Comparison of ENCODE assay signal across 9 cellular contexts in the genomic region with DNA sequence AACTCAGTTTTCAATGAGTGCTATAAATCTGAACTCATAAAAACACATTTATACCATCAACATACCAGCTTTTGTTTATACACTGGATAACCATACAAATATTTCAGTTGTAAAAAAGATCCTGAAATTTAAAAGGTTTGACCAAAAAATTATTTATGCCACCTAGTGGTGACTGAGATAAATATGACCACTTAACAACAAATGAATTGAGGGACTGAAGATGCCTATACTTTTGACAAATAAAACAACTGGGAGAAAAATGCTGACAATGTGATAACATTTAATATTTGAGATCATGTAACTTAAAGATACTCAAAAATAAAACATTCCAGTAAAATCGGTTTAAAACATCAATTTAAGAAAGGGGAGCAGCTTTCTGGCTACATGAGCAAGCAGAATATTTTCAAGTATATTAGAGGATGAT. TPM values are rescaled to one million over a fixed set of nuclear protein-coding genes. Genes with fewer than 3 reads are reported as not detected.
DNase-seq lines count a peak whose midpoint lies in the region; ATAC-seq lines count a peak whose summit lies in the region.
"Had no signal": no experiment of that assay in that cellular context is flagged by ENCODE, and none has a peak within 500 bp of the region (broad histone marks: within the 10 kb centered on the region; RNA-seq: fewer than 3 reads in every experiment).

No MANE protein-coding gene starts in this region.

- no peaks in the 10 kb centered on the region for H3K9me3 Mint-ChIP-seq in stimulated activated naive CD8-positive, alpha-beta T cell treated with anti-CD3 and anti-CD28 coated beads, Interleukin-15, amount 100 ng/mL, for 72 hours
- H3K9me3 Mint-ChIP-seq: CD8-positive, alpha-beta memory T cell had no signal

- peaks cover 7% of the 10 kb centered on the region for H3K4me1 Mint-ChIP-seq in stimulated activated naive CD8-positive, alpha-beta T cell treated with anti-CD3 and anti-CD28 coated beads, Interleukin-15, amount 100 ng/mL, for 72 hours

- no peaks in the 10 kb centered on the region for H3K27me3 Mint-ChIP-seq in stimulated activated naive CD8-positive, alpha-beta T cell treated with anti-CD3 and anti-CD28 coated beads, Interleukin-15, amount 100 ng/mL, for 72 hours
- H3K27me3 Mint-ChIP-seq: CD8-positive, alpha-beta memory T cell had no signal

- peak overlapping the region in 1 of 2 donors; percentile 73 for H3K27ac Mint-ChIP-seq in stimulated activated naive CD8-positive, alpha-beta T cell treated with anti-CD3 and anti-CD28 coated beads, Interleukin-15, amount 100 ng/mL, for 72 hours

- ATAC-seq in stimulated activated naive CD8-positive, alpha-beta T cell treated with anti-CD3 and anti-CD28 coated beads, Interleukin-15, amount 100 ng/mL, for 72 hours = no peak
- ATAC-seq in HG02642 (IDR thresholded peaks at IDR 0.05; ENCODE audit: poor library complexity, unreplicated experiment) = no peak

- no peak overlapping the region for H3K4me3 Mint-ChIP-seq in stimulated activated naive CD8-positive, alpha-beta T cell treated with anti-CD3 and anti-CD28 coated beads, Interleukin-15, amount 100 ng/mL, for 72 hours
- H3K4me3 Mint-ChIP-seq: CD8-positive, alpha-beta memory T cell had no signal

- DNase-seq in NCI-H1436 (lab: John Stamatoyannopoulos, UW) = peak; percentile 19
- no peak for DNase-seq in NCI-H1436 treated with DMSO at 0.1 percent for 48 hours (lab: John Stamatoyannopoulos, UW)
- peak; percentile 23 for DNase-seq in NCI-H146 treated with DMSO at 0.1 percent for 48 hours (lab: John Stamatoyannopoulos, UW; ENCODE audit: unreplicated experiment)
- DNase-seq in cerebellar cortex (ENCODE audit: low spot score) = peak; percentile 51
- peak; percentile 20 for DNase-seq in middle frontal gyrus (ENCODE audit: extremely low spot score, low spot score)
- no peak for DNase-seq in mucosa of gallbladder (ENCODE audit: low spot score)
- no peak for DNase-seq in stimulated activated naive CD8-positive, alpha-beta T cell treated with anti-CD3 and anti-CD28 coated beads, Interleukin-15, amount 100 ng/mL, for 72 hours

RNA-seq across cellular contexts. Expression of a gene that starts 30.4 kb away (rescaled TPM):
- total RNA-seq in mucosa of gallbladder = 43.2 TPM

RNA-seq across cellular contexts. Expression of a gene that starts 30.5 kb away (rescaled TPM):
- 37.5 TPM for total RNA-seq in mucosa of gallbladder

RNA-seq across cellular contexts. Expression of a gene that starts 32.1 kb away (rescaled TPM):
- total RNA-seq in mucosa of gallbladder = 0.81 TPM

Comparison
In these comparisons a context has a peak if more than half of its experiments do, and no peak if none do; other contexts are left out.
1. DNase-seq: peak in NCI-H1436 (single experiment), NCI-H146 treated with DMSO at 0.1 percent for 48 hours (single experiment), cerebellar cortex (single experiment) and middle frontal gyrus (single experiment); none in NCI-H1436 treated with DMSO at 0.1 percent for 48 hours (single experiment), mucosa of gallbladder (single experiment) and stimulated activated naive CD8-positive, alpha-beta T cell treated with anti-CD3 and anti-CD28 coated beads, Interleukin-15, amount 100 ng/mL, for 72 hours (0 of 2).